17 cellular contexts compared by ENCODE assay signal in the genomic region with DNA sequence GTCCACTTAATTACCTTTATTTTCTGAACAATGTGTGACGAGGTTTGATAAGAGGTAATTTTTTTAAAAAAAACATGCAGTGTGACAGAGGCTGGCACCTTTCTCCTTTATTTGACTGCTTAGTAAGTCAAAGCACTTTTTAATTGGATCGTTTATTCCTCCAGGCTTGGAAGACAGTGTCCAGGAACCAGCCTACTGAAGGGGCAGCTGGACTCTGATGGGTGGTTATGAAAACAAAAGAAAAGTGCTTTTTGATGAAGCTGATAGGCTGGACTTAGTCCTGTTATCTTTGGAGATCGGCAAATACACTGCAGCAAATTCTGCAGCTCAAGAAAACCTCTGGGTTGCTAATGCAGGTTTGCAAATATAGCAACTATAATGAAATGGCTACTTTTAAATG.
A peak's percentile ranks its signal among the peaks of the same experiment; 100 is the strongest.
DNase-seq lines count a peak whose midpoint lies in the region; ATAC-seq and TF ChIP-seq lines count a peak whose summit lies in the region.
"Had no signal": no experiment of that assay in that cellular context is flagged by ENCODE, and none has a peak within 500 bp of the region (broad histone marks: within the 10 kb centered on the region; RNA-seq: fewer than 3 reads in every experiment).

No MANE protein-coding gene starts in this region.

- no peak for ATAC-seq in Right ventricle myocardium inferior
- ATAC-seq in GM21390 (IDR thresholded peaks at IDR 0.05; ENCODE audit: unreplicated experiment), result no peak
- no peak for ATAC-seq in sciatic nerve
- ATAC-seq: A549 had no signal

- H4K20me1 ChIP-seq in SK-N-SH (ENCODE audit: insufficient read depth), result no peaks in the 10 kb centered on the region

- in situ Hi-C loops in transverse colon (cut with MboI; ENCODE audit: low pct_ligation_motif_present in 1 of 4, low pct_unique_long_range_greater_than_20kb in 1 of 4, low sequenced_read_pairs in 3 of 4), result no loop called here

- H2AFZ ChIP-seq in SK-N-SH (ENCODE audit: low read depth), result no peak overlapping the region

- H3K27me3 ChIP-seq in cardiac muscle cell, result no peaks in the 10 kb centered on the region
- no peaks in the 10 kb centered on the region; the same call in 1 of the 2 replicates for H3K27me3 ChIP-seq in SK-N-SH (ENCODE audit: insufficient read depth)
- no peaks in the 10 kb centered on the region for H3K27me3 ChIP-seq in transverse colon

- TF ChIP-seq EP300 in SK-N-SH (IDR thresholded peaks at IDR 0.05; ENCODE audit: borderline replicate concordance in 1 of 2, low read depth in 1 of 2, low read length in 1 of 2) (peak; percentile 9 to 82; a peak in 2 of 4 replicates), transverse colon (IDR thresholded peaks at IDR 0.05; ENCODE audit: low read depth) (no peak)

- H3F3A ChIP-seq in SK-N-SH (replicated peaks; ENCODE audit: insufficient read depth), result no peaks in the 10 kb centered on the region

- H3K27ac ChIP-seq in cardiac muscle cell, result peak overlapping the region; percentile 81
- peak overlapping the region in 1 of 2 experiments; percentile 97; a peak in 2 of 4 replicates for H3K27ac ChIP-seq in SK-N-SH (ENCODE audit: low read depth in 2 of 2, low read length in 1 of 2)
- H3K27ac ChIP-seq in transverse colon, result peak overlapping the region in 3 of 4 donors; percentile 11 to 32 (median 32)
- H3K27ac ChIP-seq: A549, RWPE1 had no signal

- TF ChIP-seq RAD21 in SK-N-SH (IDR thresholded peaks at IDR 0.05; ENCODE audit: low read length), result peak; percentile 16; the same call in 1 of the 2 replicates

- H3K4me3 ChIP-seq in cardiac muscle cell, result no peak overlapping the region
- no peak overlapping the region for H3K4me3 ChIP-seq in SK-N-SH (ENCODE audit: low read depth in 2 of 2, low read length in 1 of 2)
- no peak overlapping the region for H3K4me3 ChIP-seq in transverse colon
- H3K4me3 ChIP-seq: A549 had no signal

- no peaks in the 10 kb centered on the region for H3K36me3 ChIP-seq in cardiac muscle cell
- H3K36me3 ChIP-seq in SK-N-SH (replicated peaks in 1 of 2; ENCODE audit: control insufficient read depth in 1 of 2, insufficient read depth in 2 of 2, low read length in 1 of 2), result no peaks in the 10 kb centered on the region
- no peaks in the 10 kb centered on the region for H3K36me3 ChIP-seq in transverse colon

- no peak overlapping the region for H3K9ac ChIP-seq in SK-N-SH

- no peak for TF ChIP-seq CTCF in cardiac muscle cell (IDR thresholded peaks at IDR 0.05; ENCODE audit: low read depth, low read length)
- no peak for TF ChIP-seq CTCF in SK-N-SH (IDR thresholded peaks at IDR 0.05)
- no peak for TF ChIP-seq CTCF in transverse colon (IDR thresholded peaks at IDR 0.05)

- no peaks in the 10 kb centered on the region for H3K79me2 ChIP-seq in SK-N-SH (ENCODE audit: insufficient read depth)

- no peak for DNase-seq in cardiac muscle cell (ENCODE audit: low read depth in 1 of 2, low spot score in 1 of 2)
- no peak for DNase-seq in Right ventricle myocardium inferior (ENCODE audit: missing footprints)
- DNase-seq in NCI-H524 treated with DMSO at 0.1 percent for 48 hours (lab: John Stamatoyannopoulos, UW), result peak; percentile 17
- DNase-seq in SK-N-SH, result peak; percentile 60
- no peak for DNase-seq in transverse colon
- no peak for DNase-seq in HCEC 1CT
- no peak for DNase-seq in sciatic nerve (ENCODE audit: low spot score)
- DNase-seq: Calu3; DMS79; KG1; NCI-H1436; NCI-H2107; NK-92 treated with Interleukin-12 subunit alpha and Interleukin-12 subunit beta, amount 100 ng/mL, for 24 hours; T-helper 1 cell had no signal

- no peak for TF ChIP-seq POLR2A in transverse colon (IDR thresholded peaks at IDR 0.05)

- no peak overlapping the region for H3K4me2 ChIP-seq in SK-N-SH
- H3K4me2 ChIP-seq: A549 had no signal

- WGBS in SK-N-SH (ENCODE audit: low lambda C conversion rate), result 23% methylated on average over 3 of the region's 3 CpGs
- WGBS in transverse colon (ENCODE audit: low coverage in 1 of 2), 2 donors, result 81 to 100% methylated on average over 3 of the region's 3 CpGs

- H3K4me1 ChIP-seq in cardiac muscle cell (ENCODE audit: low read depth) (peaks cover 49% of the 10 kb centered on the region), SK-N-SH (ENCODE audit: control insufficient read depth in 1 of 2, insufficient read depth in 2 of 2, low read depth in 1 of 2, low read length in 1 of 2) (peaks cover 0 to 60% of the 10 kb centered on the region in 2 experiments; a peak in 2 of 4 replicates), transverse colon (peaks cover 0 to 13% (median 0%) of the 10 kb centered on the region in 4 donors)
- H3K4me1 ChIP-seq: A549 had no signal

- intact Hi-C loops in Right ventricle myocardium inferior (cut with DNase I) (no loop called here), transverse colon (cut with DNase I; ENCODE audit: low total_unique reads) (no loop called here), sciatic nerve (cut with DNase I) (no loop called here)

- POLR2A ChIA-PET in SK-N-SH (lab: Yijun Ruan, JAX), result interaction anchor here (0.8 to 1.9 kb wide), 5 partner anchors 11 to 176 kb away, joined by 3 to 11 read pairs (median 4); no protein-coding TSS in a partner anchor

- no peaks in the 10 kb centered on the region for H3K9me2 ChIP-seq in SK-N-SH

- H3K9me3 ChIP-seq in cardiac muscle cell (ENCODE audit: low read depth) (no peaks in the 10 kb centered on the region), SK-N-SH (no peaks in the 10 kb centered on the region), transverse colon (no peaks in the 10 kb centered on the region)
- H3K9me3 ChIP-seq: A549 had no signal

- CTCF ChIA-PET in SK-N-SH (lab: Yijun Ruan, JAX), result interaction anchor here (0.8 to 1.9 kb wide), 7 partner anchors 9 to 213 kb away, joined by 3 to 6 read pairs (median 4); no protein-coding TSS in a partner anchor

TF ChIP-seq in SK-N-SH, 30 proteins besides CTCF, POLR2A, EP300 and RAD21:
- TF ChIP-seq RCOR1 (IDR thresholded peaks at IDR 0.05; ENCODE audit: low read length) (peak; percentile 39; the same call in 1 of the 2 replicates), TCF12 (IDR thresholded peaks at IDR 0.05) (peak; percentile 39; the same call in 1 of the 2 replicates), FOXJ3 (CRISPR knock-in tag; IDR thresholded peaks at IDR 0.05) (peak; percentile 73), RFX5 (IDR thresholded peaks at IDR 0.05; ENCODE audit: low read length) (no peak), GATA2 (CRISPR knock-in tag; IDR thresholded peaks at IDR 0.05) (peak; percentile 88)
- TF ChIP-seq, protein P1, sequence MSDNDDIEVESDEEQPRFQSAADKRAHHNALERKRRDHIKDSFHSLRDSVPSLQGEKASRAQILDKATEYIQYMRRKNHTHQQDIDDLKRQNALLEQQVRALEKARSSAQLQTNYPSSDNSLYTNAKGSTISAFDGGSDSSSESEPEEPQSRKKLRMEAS (IDR thresholded peaks at IDR 0.05; ENCODE audit: low read depth), result no peak
- TF ChIP-seq, protein P2, sequence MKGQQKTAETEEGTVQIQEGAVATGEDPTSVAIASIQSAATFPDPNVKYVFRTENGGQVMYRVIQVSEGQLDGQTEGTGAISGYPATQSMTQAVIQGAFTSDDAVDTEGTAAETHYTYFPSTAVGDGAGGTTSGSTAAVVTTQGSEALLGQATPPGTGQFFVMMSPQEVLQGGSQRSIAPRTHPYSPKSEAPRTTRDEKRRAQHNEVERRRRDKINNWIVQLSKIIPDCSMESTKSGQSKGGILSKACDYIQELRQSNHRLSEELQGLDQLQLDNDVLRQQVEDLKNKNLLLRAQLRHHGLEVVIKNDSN (IDR thresholded peaks at IDR 0.05; ENCODE audit: borderline replicate concordance, low read depth), result no peak

Comparison
In these comparisons a context has a peak if more than half of its experiments do, and no peak if none do; other contexts are left out.
1. DNase-seq: peak in NCI-H524 treated with DMSO at 0.1 percent for 48 hours (single experiment) and SK-N-SH (single experiment); none in cardiac muscle cell (0 of 2), Right ventricle myocardium inferior (single experiment), transverse colon (single experiment), HCEC 1CT (single experiment) and sciatic nerve (single experiment).